ENCODE assay signal across 9 cellular contexts in the genomic region with DNA sequence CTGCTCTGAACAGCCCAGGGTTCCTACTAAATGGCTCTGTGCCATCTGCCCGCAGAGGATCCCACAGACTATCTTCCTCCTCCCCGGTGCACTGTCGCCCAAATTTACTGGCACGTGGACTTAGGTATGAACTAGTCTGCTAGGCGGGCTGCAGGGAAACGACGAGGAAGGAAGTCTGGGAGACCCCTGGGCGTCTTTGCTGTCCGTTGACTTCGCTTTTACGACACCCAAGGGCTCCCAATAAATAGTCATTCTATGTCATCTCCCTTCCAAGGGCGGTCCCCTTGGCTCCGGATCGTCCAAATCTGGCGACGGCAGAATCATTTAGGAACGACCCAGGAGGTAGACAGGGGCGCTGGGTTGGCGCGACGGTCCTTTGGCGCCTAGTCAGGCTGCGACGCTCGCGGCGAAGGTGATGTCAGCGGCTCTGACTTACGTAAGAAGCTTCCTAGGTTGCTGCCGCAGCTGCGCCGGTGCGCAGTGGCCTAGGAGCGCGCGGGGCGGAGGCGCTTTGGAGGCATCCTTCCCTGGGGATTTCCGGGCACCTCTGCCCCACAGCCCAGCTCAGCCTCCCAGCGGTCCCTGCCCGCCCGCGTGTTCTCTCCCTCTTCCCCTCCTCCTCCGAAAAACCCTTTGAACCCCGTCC. TPM values are rescaled to one million over a fixed set of nuclear protein-coding genes. Genes with fewer than 3 reads are reported as not detected.
DNase-seq lines count a peak whose midpoint lies in the region; ATAC-seq and TF ChIP-seq lines count a peak whose summit lies in the region.
"Had no signal": no experiment of that assay in that cellular context is flagged by ENCODE, and none has a peak within 500 bp of the region (broad histone marks: within the 10 kb centered on the region; RNA-seq: fewer than 3 reads in every experiment).

No MANE protein-coding gene starts in this region.

- H3K27me3 ChIP-seq in PC-9 (ENCODE audit: insufficient read depth, low read depth) (no peaks in the 10 kb centered on the region), osteoblast (ENCODE audit: insufficient read depth, low read length) (no peaks in the 10 kb centered on the region)

- peak; percentile 71 for ATAC-seq in esophagus mucosa
- ATAC-seq in HG03135 (IDR thresholded peaks at IDR 0.05; ENCODE audit: unreplicated experiment): no peak

- H3K9me3 ChIP-seq in PC-9 (ENCODE audit: insufficient read depth, low read depth) (no peaks in the 10 kb centered on the region), osteoblast (ENCODE audit: low read depth, low read length) (no peaks in the 10 kb centered on the region)

- H3K4me2 ChIP-seq in PC-9: peak overlapping the region; percentile 92
- peak overlapping the region; percentile 77 for H3K4me2 ChIP-seq in osteoblast (ENCODE audit: insufficient read depth, low read length)

- H2AFZ ChIP-seq in PC-9 (peak overlapping the region; percentile 87), osteoblast (ENCODE audit: low read length) (no peak overlapping the region)

- CTCF ChIA-PET in PC-9 (lab: Charles Lee): no interaction called here

- H3K4me1 ChIP-seq in PC-9 (replicated peaks; ENCODE audit: insufficient read depth): peaks cover 18% of the 10 kb centered on the region
- peaks cover 3% of the 10 kb centered on the region for H3K4me1 ChIP-seq in osteoblast (ENCODE audit: insufficient read depth, low read length)

- H3K79me2 ChIP-seq in PC-9 (ENCODE audit: low read depth) (peaks cover 55% of the 10 kb centered on the region), osteoblast (ENCODE audit: insufficient read depth, low read length) (peaks cover 44% of the 10 kb centered on the region)

- H3K4me3 ChIP-seq in PC-9 (peak overlapping the region; percentile 83), osteoblast (ENCODE audit: insufficient read depth, low read length) (peak overlapping the region; percentile 81)

- H3K9me2 ChIP-seq in PC-9 (ENCODE audit: insufficient read depth): no peaks in the 10 kb centered on the region

- DNase-seq in NCI-H82 (lab: John Stamatoyannopoulos, UW) (peak; percentile 59), NCI-H82 treated with DMSO at 0.1 percent for 48 hours (lab: John Stamatoyannopoulos, UW; ENCODE audit: unreplicated experiment) (no peak), PC-9 (peak; percentile 68 to 74), osteoblast (ENCODE audit: insufficient read length, low spot score, missing footprints) (peak; percentile 81), amniotic stem cell (lab: John Stamatoyannopoulos, UW) (no peak), cortex of kidney (lab: John Stamatoyannopoulos, UW) (no peak)

- H3K36me3 ChIP-seq in PC-9 (ENCODE audit: low read depth) (no peaks in the 10 kb centered on the region), osteoblast (ENCODE audit: insufficient read depth, low read length) (no peaks in the 10 kb centered on the region)

- POLR2A ChIA-PET in PC-9 (lab: Charles Lee; ENCODE audit: unreplicated experiment): no interaction called here

- H3K27ac ChIP-seq in PC-9 (peak overlapping the region; percentile 87), osteoblast (ENCODE audit: low read depth, low read length) (peak overlapping the region; percentile 65)

- H3F3A ChIP-seq in PC-9 (ENCODE audit: insufficient read depth, low read depth): peaks cover 10% of the 10 kb centered on the region; the same call in 1 of the 2 replicates

- TF ChIP-seq CTCF in PC-9 (conservative IDR thresholded peaks at IDR 0.05) (no peak), osteoblast (IDR thresholded peaks at IDR 0.05; ENCODE audit: extremely low read depth, low read depth, low read length) (no peak)

- intact Hi-C loops in PC-9 (cut with micrococcal nuclease; ENCODE audit: unreplicated experiment): loop anchor here (1.0 to 10.0 kb wide), 4 partner anchors 37 to 315 kb away; no protein-coding TSS in a partner anchor

- H4K20me1 ChIP-seq in PC-9 (ENCODE audit: insufficient read depth) (no peaks in the 10 kb centered on the region), osteoblast (ENCODE audit: insufficient read depth, low read length) (peaks cover 19% of the 10 kb centered on the region)

- TSS peak; percentile 97 for BruUV-seq in PC-9 (replicated peaks; lab: Mats Ljungman, UMichigan)

RNA-seq across cellular contexts. Expression of a gene that starts 2.2 kb away (rescaled TPM):
- total RNA-seq in PC-9 (2021) (6.0 and 6.7 TPM in 2 replicates), esophagus mucosa (2.5 TPM), osteoblast (10.5 and 16.8 TPM in 2 replicates)
- total RNA-seq: B cell had no signal

Comparison
In these comparisons a context has a peak if more than half of its experiments do, and no peak if none do; other contexts are left out.
1. DNase-seq: peak in NCI-H82 (single experiment), PC-9 (2 of 2) and osteoblast (single experiment); none in NCI-H82 treated with DMSO at 0.1 percent for 48 hours (single experiment), amniotic stem cell (single experiment) and cortex of kidney (single experiment).